Comparison of ENCODE assay signal across 30 cellular contexts in genomic region chr1:10721381-10722321, GRCh38.
DNase-seq lines count a peak whose midpoint lies in the region; ATAC-seq and TF ChIP-seq lines count a peak whose summit lies in the region.
"Had no signal": no experiment of that assay in that cellular context is flagged by ENCODE, and none has a peak within 500 bp of the region (broad histone marks: within the 10 kb centered on the region; RNA-seq: fewer than 3 reads in every experiment).

No MANE protein-coding gene starts in this region.

- H3K36me3 ChIP-seq in WERI-Rb-1 = peaks cover 4% of the 10 kb centered on the region; the same call in 1 of the 2 replicates
- H3K36me3 ChIP-seq: adrenal gland, HAP-1 had no signal

- H4K91ac ChIP-seq in H9 (ENCODE audit: insufficient read length, low read depth, low read length) = no peak overlapping the region

- H2AFZ ChIP-seq in H9 (ENCODE audit: low read length) = no peak overlapping the region

- no peak for ATAC-seq in HG02870 (IDR thresholded peaks at IDR 0.05; ENCODE audit: unreplicated experiment)
- ATAC-seq in GM21786 (IDR thresholded peaks at IDR 0.05; ENCODE audit: unreplicated experiment) = no peak
- ATAC-seq: foreskin keratinocyte had no signal

- H3K18ac ChIP-seq in H9 (ENCODE audit: insufficient read length, low read depth, low read length) = no peak overlapping the region

- no peak overlapping the region for H3T11ph ChIP-seq in H9 (ENCODE audit: low read length)

- no peak overlapping the region for H3K9ac ChIP-seq in H9 (ENCODE audit: extremely low read depth, insufficient read length, low read length)

- no peak overlapping the region for H2AK5ac ChIP-seq in H9 (ENCODE audit: insufficient read length, low read length)

- no peak overlapping the region for H4K8ac ChIP-seq in H9 (replicated peaks; ENCODE audit: insufficient read length, low read depth, low read length)

- H3K4me3 Mint-ChIP-seq in H9 = peak overlapping the region in 1 of 2 experiments; percentile 23; a peak in 2 of 5 replicates
- H3K4me3 Mint-ChIP-seq: CD4-positive, alpha-beta memory T cell; nephron; stimulated activated naive CD8-positive, alpha-beta T cell treated with anti-CD3 and anti-CD28 coated beads, Interleukin-15, Interleukin-2, amounts not matched to agents 100 ng/mL and 50 ng/mL, for 24 hours; type B pancreatic cell had no signal

- no peak overlapping the region for H2BK120ac ChIP-seq in H9 (ENCODE audit: low read depth, low read length, poor library complexity, severe bottlenecking)

- H3K23ac ChIP-seq in H9 (ENCODE audit: insufficient read length, low read depth, low read length) = no peak overlapping the region

- H3K27me3 ChIP-seq in H9 (ENCODE audit: insufficient read depth, low read length) (no peaks in the 10 kb centered on the region), WERI-Rb-1 (ENCODE audit: insufficient read depth, low read depth, severe bottlenecking) (no peaks in the 10 kb centered on the region)
- H3K27me3 ChIP-seq: adrenal gland, foreskin keratinocyte had no signal

- H4K5ac ChIP-seq in H9 (ENCODE audit: insufficient read length, low read depth, low read length) = no peak overlapping the region

- TF ChIP-seq CTCF in C4-2B (conservative IDR thresholded peaks at IDR 0.05) = no peak
- TF ChIP-seq CTCF in H9 (conservative IDR thresholded peaks at IDR 0.05) = no peak
- TF ChIP-seq CTCF in VCaP (conservative IDR thresholded peaks at IDR 0.05) = no peak
- no peak for TF ChIP-seq CTCF in WERI-Rb-1 (IDR thresholded peaks at IDR 0.05; ENCODE audit: low read depth, low read length)

- peak; percentile 66 for DNase-seq in H9
- DNase-seq in islet precursor cell = peak; percentile 66
- no peak for DNase-seq in WERI-Rb-1
- no peak for DNase-seq in COLO829 (ENCODE audit: low spot score)
- DNase-seq: activated CD4-positive, alpha-beta T cell treated with anti-CD3 and anti-CD28 coated beads, Interleukin-2, amount 50 U/mL, for 1 hour; activated CD8-positive, alpha-beta memory T cell treated with anti-CD3 and anti-CD28 coated beads, Interleukin-2, amount 50 U/mL, for 48 hours; activated effector memory CD4-positive, alpha-beta T cell treated with Interleukin-2 at 50 U/mL for 16 hours; adrenal gland; CD4-positive, alpha-beta memory T cell; central memory CD4-positive, alpha-beta T cell; DMS79 treated with DMSO at 0.1 percent for 48 hours; foreskin keratinocyte; midbrain; NCI-H1092; NCI-H2029 treated with DMSO at 0.1 percent for 48 hours; NCI-H526; posterior cingulate gyrus; SHP77; stimulated activated CD4-positive, alpha-beta T cell treated with anti-CD3 and anti-CD28 coated beads, Interleukin-4, amount 100 ng/mL, for 1 hour; SW 1271 had no signal

- no peak overlapping the region for H2BK5ac ChIP-seq in H9 (ENCODE audit: insufficient read length, low read length)

- peak overlapping the region; percentile 92; the same call in 1 of the 2 replicates for H3K27ac ChIP-seq in C4-2B
- H3K27ac ChIP-seq in H9 (ENCODE audit: insufficient read length, low read depth, low read length) = no peak overlapping the region
- peak overlapping the region; percentile 88 for H3K27ac ChIP-seq in VCaP
- no peak overlapping the region for H3K27ac ChIP-seq in WERI-Rb-1
- H3K27ac ChIP-seq: adrenal gland, epithelial cell of prostate, foreskin keratinocyte had no signal

- no peaks in the 10 kb centered on the region; the same call in 1 of the 2 replicates for H3K4me1 ChIP-seq in H9 (ENCODE audit: insufficient read depth, low read length)
- H3K4me1 ChIP-seq: adrenal gland had no signal

- no peaks in the 10 kb centered on the region for H3K36me3 Mint-ChIP-seq in H9 (ENCODE audit: insufficient read depth in 1 of 3, low read depth in 3 of 3)
- H3K36me3 Mint-ChIP-seq: CD4-positive, alpha-beta memory T cell; type B pancreatic cell had no signal

- no peaks in the 10 kb centered on the region for H3K23me2 ChIP-seq in H9 (ENCODE audit: insufficient read length, low read depth, low read length, poor library complexity, severe bottlenecking)

- H3K4me1 Mint-ChIP-seq in H9 = peaks cover 22 to 46% of the 10 kb centered on the region in 2 experiments
- H3K4me1 Mint-ChIP-seq: CD4-positive, alpha-beta memory T cell had no signal

- H3K27ac Mint-ChIP-seq in H9 = no peak overlapping the region
- H3K27ac Mint-ChIP-seq: CD4-positive, alpha-beta memory T cell; nephron; stimulated activated naive CD8-positive, alpha-beta T cell treated with anti-CD3 and anti-CD28 coated beads, Interleukin-15, Interleukin-2, amounts not matched to agents 100 ng/mL and 50 ng/mL, for 24 hours; type B pancreatic cell had no signal

- H2BK20ac ChIP-seq in H9 (ENCODE audit: low read depth, low read length, poor library complexity, severe bottlenecking) = no peak overlapping the region

- H3K9me3 ChIP-seq in H9 (ENCODE audit: control insufficient read depth, low read depth, low read length) (no peaks in the 10 kb centered on the region), WERI-Rb-1 (ENCODE audit: severe bottlenecking) (no peaks in the 10 kb centered on the region)
- H3K9me3 ChIP-seq: adrenal gland, HAP-1 had no signal

- H4K20me1 ChIP-seq in H9 (ENCODE audit: control insufficient read depth, insufficient read depth, insufficient read length) = no peaks in the 10 kb centered on the region

- H2BK12ac ChIP-seq in H9 (ENCODE audit: insufficient read length, low read depth, low read length) = no peak overlapping the region

- H3K9me3 Mint-ChIP-seq in H9 = no peaks in the 10 kb centered on the region; a peak in 1 of 5 replicates
- H3K9me3 Mint-ChIP-seq: CD4-positive, alpha-beta memory T cell; nephron; stimulated activated naive CD8-positive, alpha-beta T cell treated with anti-CD3 and anti-CD28 coated beads, Interleukin-15, Interleukin-2, amounts not matched to agents 100 ng/mL and 50 ng/mL, for 24 hours; type B pancreatic cell had no signal

- H3K79me1 ChIP-seq in H9 (ENCODE audit: insufficient read depth, low read depth, low read length, poor library complexity, severe bottlenecking) = no peaks in the 10 kb centered on the region

- H3K56ac ChIP-seq in H9 (ENCODE audit: insufficient read length, low read depth, low read length) = no peak overlapping the region

- H3K4me2 ChIP-seq in H9 (ENCODE audit: insufficient read depth, insufficient read length, low read length) = no peak overlapping the region
- H3K4me2 ChIP-seq: smooth muscle cell had no signal

- no peaks in the 10 kb centered on the region; the same call in 1 of the 2 replicates for H3K27me3 Mint-ChIP-seq in H9 (ENCODE audit: low read depth)
- H3K27me3 Mint-ChIP-seq: stimulated activated naive CD8-positive, alpha-beta T cell treated with anti-CD3 and anti-CD28 coated beads, Interleukin-15, Interleukin-2, amounts not matched to agents 100 ng/mL and 50 ng/mL, for 24 hours had no signal

- H3K4me3 ChIP-seq in WERI-Rb-1 (ENCODE audit: low read depth, low read length) = no peak overlapping the region
- H3K4me3 ChIP-seq: adrenal gland, HAP-1, smooth muscle cell had no signal

- H3K4ac ChIP-seq in H9 (ENCODE audit: low read depth, low read length) = no peak overlapping the region

- no peak overlapping the region for H2BK15ac ChIP-seq in H9 (ENCODE audit: low read depth, low read length)

- WGBS in H9 (ENCODE audit: extremely low coverage, insufficient read length, low lambda C conversion rate) = no CpG with 5 or more reads among the region's 26 CpGs

- no peaks in the 10 kb centered on the region for H3K79me2 ChIP-seq in H9 (ENCODE audit: insufficient read depth, low read length)

- H3K14ac ChIP-seq in H9 (ENCODE audit: insufficient read depth, low read length) = no peak overlapping the region

Comparison
In these comparisons a context has a peak if more than half of its experiments do, and no peak if none do; other contexts are left out.
1. H3K27ac ChIP-seq: peak in C4-2B (single experiment) and VCaP (single experiment); none in H9 (single experiment) and WERI-Rb-1 (single experiment).
2. DNase-seq: peak in H9 (single experiment) and islet precursor cell (single experiment); none in WERI-Rb-1 (single experiment) and COLO829 (single experiment).